In genomic region chr11:28442113-28442512, GRCh38 we compare ENCODE assay signal across 24 cellular contexts.
"Had no signal": no experiment of that assay in that cellular context is flagged by ENCODE, and none has a peak within 500 bp of the region (broad histone marks: within the 10 kb centered on the region; RNA-seq: fewer than 3 reads in every experiment).

No MANE protein-coding gene starts in this region.

- ATAC-seq: T-cell had no signal

- H3K4me3 ChIP-seq: adrenal gland, breast epithelium, SJSA1 had no signal

- H3K27ac ChIP-seq: adrenal gland, breast epithelium, SJSA1, VCaP had no signal

- H3K27me3 ChIP-seq: adrenal gland, breast epithelium, SJSA1 had no signal

- H3K4me1 ChIP-seq: adrenal gland, breast epithelium had no signal

- DNase-seq: activated CD4-positive, alpha-beta memory T cell treated with anti-CD3 and anti-CD28 coated beads, Interleukin-2, amount 10 ng/mL, durations not matched to agents 7 days and 5 days; activated CD4-positive, alpha-beta T cell treated with anti-CD3 and anti-CD28 coated beads, Interleukin-2, amount 50 U/mL, for 1 hour; activated CD4-positive, CD25-positive, alpha-beta regulatory T cell; activated gamma-delta T cell treated with Interleukin-2 at 50 U/mL for 16 hours; activated naive CD4-positive, alpha-beta T cell treated with anti-CD3 and anti-CD28 coated beads, Interleukin-2, amount 10 ng/mL, durations not matched to agents 7 days and 5 days; activated naive CD8-positive, alpha-beta T cell treated with anti-CD3 and anti-CD28 coated beads, Interleukin-2, amount 10 ng/mL, durations not matched to agents 7 days and 5 days; activated T-cell treated with anti-CD3 and anti-CD28 coated beads for 4 hours; activated T-cell treated with anti-CD3 and anti-CD28 coated beads, Interleukin-2, amount 50 U/mL, for 48 hours; adrenal gland; aorta; caudate nucleus; KG1; NCI-H1092; NCI-H1417; NCI-H1930; NCI-H2107; NCI-H446; NCI-H524; SHP77; T-cell; T-helper 2 cell had no signal

- H3K9me3 ChIP-seq: adrenal gland, breast epithelium, SJSA1 had no signal

- H3K36me3 ChIP-seq: adrenal gland, breast epithelium, SJSA1 had no signal
